In the genomic region with DNA sequence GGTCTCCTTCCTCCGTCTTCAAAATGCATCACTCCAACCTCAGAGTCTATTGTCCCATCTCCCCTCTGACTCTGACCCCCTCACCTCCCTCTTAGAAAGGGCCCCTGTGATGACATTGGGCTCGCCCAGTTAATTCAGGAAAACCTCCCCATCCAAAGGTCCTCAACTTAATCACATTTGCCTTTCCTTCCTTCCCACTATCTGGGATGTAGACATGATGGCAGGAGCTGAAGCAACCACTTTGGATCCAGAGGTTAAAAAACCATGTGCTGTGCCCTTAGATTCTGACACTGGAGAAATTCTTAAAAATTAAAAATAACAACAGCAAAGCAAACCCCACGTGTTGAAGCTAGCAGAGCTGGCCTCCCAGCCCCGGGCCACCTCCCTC, we compare ENCODE assay signal across 1 cellular context.
TF ChIP-seq lines count a peak whose summit lies in the region.

No MANE protein-coding gene starts in this region.

TF ChIP-seq in K562, 482 proteins besides CTCF, POLR2A, EP300 and RAD21:
- TF ChIP-seq KLF6 (CRISPR knock-in tag; IDR thresholded peaks at IDR 0.05; ENCODE audit: borderline replicate concordance), result no peak
- 0 out of 2 replicates have a peak, but pooled peaks have one; percentile 79 for TF ChIP-seq HNRNPL (IDR thresholded peaks at IDR 0.05; ENCODE audit: low read depth, low read length)
- TF ChIP-seq, protein P1, sequence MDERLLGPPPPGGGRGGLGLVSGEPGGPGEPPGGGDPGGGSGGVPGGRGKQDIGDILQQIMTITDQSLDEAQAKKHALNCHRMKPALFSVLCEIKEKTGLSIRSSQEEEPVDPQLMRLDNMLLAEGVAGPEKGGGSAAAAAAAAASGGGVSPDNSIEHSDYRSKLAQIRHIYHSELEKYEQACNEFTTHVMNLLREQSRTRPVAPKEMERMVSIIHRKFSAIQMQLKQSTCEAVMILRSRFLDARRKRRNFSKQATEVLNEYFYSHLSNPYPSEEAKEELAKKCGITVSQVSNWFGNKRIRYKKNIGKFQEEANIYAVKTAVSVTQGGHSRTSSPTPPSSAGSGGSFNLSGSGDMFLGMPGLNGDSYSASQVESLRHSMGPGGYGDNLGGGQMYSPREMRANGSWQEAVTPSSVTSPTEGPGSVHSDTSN (CRISPR knock-in tag; IDR thresholded peaks at IDR 0.05; ENCODE audit: low read depth), result no peak
- TF ChIP-seq, protein P1 (tag; conservative IDR thresholded peaks at IDR 0.05; ENCODE audit: low read depth), result no peak
- TF ChIP-seq MYBL2 (IDR thresholded peaks at IDR 0.05; ENCODE audit: low read depth), result no peak
- no peak for TF ChIP-seq MYBL2 (CRISPR knock-in tag; IDR thresholded peaks at IDR 0.05; ENCODE audit: borderline replicate concordance)
- TF ChIP-seq ADNP (tag; IDR thresholded peaks at IDR 0.05), result peak; percentile 88
- TF ChIP-seq CBX3 (IDR thresholded peaks at IDR 0.05; ENCODE audit: borderline replicate concordance in 1 of 2, low read length in 2 of 2), result peak in 1 of 2 experiments; percentile 75; a peak in 1 of 3 replicates
- TF ChIP-seq ZNF12 (CRISPR knock-in tag; IDR thresholded peaks at IDR 0.05), result 0 out of 2 replicates have a peak, but pooled peaks have one; percentile 20
- TF ChIP-seq BCOR (IDR thresholded peaks at IDR 0.05), result peak; percentile 93
- TF ChIP-seq, protein P2, sequence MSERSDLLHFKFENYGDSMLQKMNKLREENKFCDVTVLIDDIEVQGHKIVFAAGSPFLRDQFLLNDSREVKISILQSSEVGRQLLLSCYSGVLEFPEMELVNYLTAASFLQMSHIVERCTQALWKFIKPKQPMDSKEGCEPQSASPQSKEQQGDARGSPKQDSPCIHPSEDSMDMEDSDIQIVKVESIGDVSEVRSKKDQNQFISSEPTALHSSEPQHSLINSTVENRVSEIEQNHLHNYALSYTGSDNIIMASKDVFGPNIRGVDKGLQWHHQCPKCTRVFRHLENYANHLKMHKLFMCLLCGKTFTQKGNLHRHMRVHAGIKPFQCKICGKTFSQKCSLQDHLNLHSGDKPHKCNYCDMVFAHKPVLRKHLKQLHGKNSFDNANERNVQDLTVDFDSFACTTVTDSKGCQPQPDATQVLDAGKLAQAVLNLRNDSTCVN (CRISPR knock-in tag; IDR thresholded peaks at IDR 0.05), result no peak
- TF ChIP-seq ZNF124 (CRISPR knock-in tag; IDR thresholded peaks at IDR 0.05), result no peak
- no peak for TF ChIP-seq CHD2 (IDR thresholded peaks at IDR 0.05; ENCODE audit: low read depth, low read length)
- TF ChIP-seq KDM1A (IDR thresholded peaks at IDR 0.05), result peak; percentile 64 to 88; a peak in 3 of 4 replicates
- 0 out of 2 replicates have a peak, but pooled peaks have one; percentile 26 for TF ChIP-seq HLTF (IDR thresholded peaks at IDR 0.05)
- no peak for TF ChIP-seq SRSF7 (optimal IDR thresholded peaks at IDR 0.05; ENCODE audit: low read depth, low read length)
- TF ChIP-seq SAFB (IDR thresholded peaks at IDR 0.05; ENCODE audit: borderline replicate concordance, low read depth, low read length), result no peak
- TF ChIP-seq RBM25 (IDR thresholded peaks at IDR 0.05; ENCODE audit: low read depth, low read length, severe bottlenecking), result peak; percentile 97
- TF ChIP-seq SMARCA5 (IDR thresholded peaks at IDR 0.05), result peak; percentile 87
- no peak for TF ChIP-seq ZNF707 (CRISPR knock-in tag; conservative IDR thresholded peaks at IDR 0.05)
- no peak for TF ChIP-seq CTBP1 (IDR thresholded peaks at IDR 0.05; ENCODE audit: borderline replicate concordance)
- TF ChIP-seq ZNF184 (CRISPR knock-in tag; IDR thresholded peaks at IDR 0.05), result no peak
- TF ChIP-seq, protein P3, sequence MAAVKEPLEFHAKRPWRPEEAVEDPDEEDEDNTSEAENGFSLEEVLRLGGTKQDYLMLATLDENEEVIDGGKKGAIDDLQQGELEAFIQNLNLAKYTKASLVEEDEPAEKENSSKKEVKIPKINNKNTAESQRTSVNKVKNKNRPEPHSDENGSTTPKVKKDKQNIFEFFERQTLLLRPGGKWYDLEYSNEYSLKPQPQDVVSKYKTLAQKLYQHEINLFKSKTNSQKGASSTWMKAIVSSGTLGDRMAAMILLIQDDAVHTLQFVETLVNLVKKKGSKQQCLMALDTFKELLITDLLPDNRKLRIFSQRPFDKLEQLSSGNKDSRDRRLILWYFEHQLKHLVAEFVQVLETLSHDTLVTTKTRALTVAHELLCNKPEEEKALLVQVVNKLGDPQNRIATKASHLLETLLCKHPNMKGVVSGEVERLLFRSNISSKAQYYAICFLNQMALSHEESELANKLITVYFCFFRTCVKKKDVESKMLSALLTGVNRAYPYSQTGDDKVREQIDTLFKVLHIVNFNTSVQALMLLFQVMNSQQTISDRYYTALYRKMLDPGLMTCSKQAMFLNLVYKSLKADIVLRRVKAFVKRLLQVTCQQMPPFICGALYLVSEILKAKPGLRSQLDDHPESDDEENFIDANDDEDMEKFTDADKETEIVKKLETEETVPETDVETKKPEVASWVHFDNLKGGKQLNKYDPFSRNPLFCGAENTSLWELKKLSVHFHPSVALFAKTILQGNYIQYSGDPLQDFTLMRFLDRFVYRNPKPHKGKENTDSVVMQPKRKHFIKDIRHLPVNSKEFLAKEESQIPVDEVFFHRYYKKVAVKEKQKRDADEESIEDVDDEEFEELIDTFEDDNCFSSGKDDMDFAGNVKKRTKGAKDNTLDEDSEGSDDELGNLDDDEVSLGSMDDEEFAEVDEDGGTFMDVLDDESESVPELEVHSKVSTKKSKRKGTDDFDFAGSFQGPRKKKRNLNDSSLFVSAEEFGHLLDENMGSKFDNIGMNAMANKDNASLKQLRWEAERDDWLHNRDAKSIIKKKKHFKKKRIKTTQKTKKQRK (IDR thresholded peaks at IDR 0.05; ENCODE audit: borderline replicate concordance, low read depth, low read length), result peak; percentile 56; the same call in 1 of the 2 replicates
- no peak for TF ChIP-seq CSDE1 (IDR thresholded peaks at IDR 0.05)
- TF ChIP-seq CBX1 (IDR thresholded peaks at IDR 0.05; ENCODE audit: low read depth), result peak; percentile 69; the same call in 1 of the 2 replicates
- TF ChIP-seq RCOR1 (IDR thresholded peaks at IDR 0.05; ENCODE audit: borderline replicate concordance in 1 of 2, low read depth in 2 of 2, low read length in 2 of 2), result peak in 1 of 2 experiments; percentile 60; a peak in 1 of 4 replicates
- TF ChIP-seq, protein P4, sequence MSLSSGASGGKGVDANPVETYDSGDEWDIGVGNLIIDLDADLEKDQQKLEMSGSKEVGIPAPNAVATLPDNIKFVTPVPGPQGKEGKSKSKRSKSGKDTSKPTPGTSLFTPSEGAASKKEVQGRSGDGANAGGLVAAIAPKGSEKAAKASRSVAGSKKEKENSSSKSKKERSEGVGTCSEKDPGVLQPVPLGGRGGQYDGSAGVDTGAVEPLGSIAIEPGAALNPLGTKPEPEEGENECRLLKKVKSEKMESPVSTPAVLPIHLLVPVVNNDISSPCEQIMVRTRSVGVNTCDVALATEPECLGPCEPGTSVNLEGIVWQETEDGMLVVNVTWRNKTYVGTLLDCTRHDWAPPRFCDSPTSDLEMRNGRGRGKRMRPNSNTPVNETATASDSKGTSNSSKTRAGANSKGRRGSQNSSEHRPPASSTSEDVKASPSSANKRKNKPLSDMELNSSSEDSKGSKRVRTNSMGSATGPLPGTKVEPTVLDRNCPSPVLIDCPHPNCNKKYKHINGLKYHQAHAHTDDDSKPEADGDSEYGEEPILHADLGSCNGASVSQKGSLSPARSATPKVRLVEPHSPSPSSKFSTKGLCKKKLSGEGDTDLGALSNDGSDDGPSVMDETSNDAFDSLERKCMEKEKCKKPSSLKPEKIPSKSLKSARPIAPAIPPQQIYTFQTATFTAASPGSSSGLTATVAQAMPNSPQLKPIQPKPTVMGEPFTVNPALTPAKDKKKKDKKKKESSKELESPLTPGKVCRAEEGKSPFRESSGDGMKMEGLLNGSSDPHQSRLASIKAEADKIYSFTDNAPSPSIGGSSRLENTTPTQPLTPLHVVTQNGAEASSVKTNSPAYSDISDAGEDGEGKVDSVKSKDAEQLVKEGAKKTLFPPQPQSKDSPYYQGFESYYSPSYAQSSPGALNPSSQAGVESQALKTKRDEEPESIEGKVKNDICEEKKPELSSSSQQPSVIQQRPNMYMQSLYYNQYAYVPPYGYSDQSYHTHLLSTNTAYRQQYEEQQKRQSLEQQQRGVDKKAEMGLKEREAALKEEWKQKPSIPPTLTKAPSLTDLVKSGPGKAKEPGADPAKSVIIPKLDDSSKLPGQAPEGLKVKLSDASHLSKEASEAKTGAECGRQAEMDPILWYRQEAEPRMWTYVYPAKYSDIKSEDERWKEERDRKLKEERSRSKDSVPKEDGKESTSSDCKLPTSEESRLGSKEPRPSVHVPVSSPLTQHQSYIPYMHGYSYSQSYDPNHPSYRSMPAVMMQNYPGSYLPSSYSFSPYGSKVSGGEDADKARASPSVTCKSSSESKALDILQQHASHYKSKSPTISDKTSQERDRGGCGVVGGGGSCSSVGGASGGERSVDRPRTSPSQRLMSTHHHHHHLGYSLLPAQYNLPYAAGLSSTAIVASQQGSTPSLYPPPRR (CRISPR knock-in tag; IDR thresholded peaks at IDR 0.05; ENCODE audit: borderline replicate concordance), result 0 out of 2 replicates have a peak, but pooled peaks have one; percentile 14
- TF ChIP-seq, protein P5, sequence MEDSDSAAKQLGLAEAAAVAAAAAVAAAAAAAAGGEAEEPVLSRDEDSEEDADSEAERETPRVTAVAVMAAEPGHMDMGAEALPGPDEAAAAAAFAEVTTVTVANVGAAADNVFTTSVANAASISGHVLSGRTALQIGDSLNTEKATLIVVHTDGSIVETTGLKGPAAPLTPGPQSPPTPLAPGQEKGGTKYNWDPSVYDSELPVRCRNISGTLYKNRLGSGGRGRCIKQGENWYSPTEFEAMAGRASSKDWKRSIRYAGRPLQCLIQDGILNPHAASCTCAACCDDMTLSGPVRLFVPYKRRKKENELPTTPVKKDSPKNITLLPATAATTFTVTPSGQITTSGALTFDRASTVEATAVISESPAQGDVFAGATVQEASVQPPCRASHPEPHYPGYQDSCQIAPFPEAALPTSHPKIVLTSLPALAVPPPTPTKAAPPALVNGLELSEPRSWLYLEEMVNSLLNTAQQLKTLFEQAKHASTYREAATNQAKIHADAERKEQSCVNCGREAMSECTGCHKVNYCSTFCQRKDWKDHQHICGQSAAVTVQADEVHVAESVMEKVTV (CRISPR knock-in tag; IDR thresholded peaks at IDR 0.05), result no peak
